14 cellular contexts compared by ENCODE assay signal in the genomic region with DNA sequence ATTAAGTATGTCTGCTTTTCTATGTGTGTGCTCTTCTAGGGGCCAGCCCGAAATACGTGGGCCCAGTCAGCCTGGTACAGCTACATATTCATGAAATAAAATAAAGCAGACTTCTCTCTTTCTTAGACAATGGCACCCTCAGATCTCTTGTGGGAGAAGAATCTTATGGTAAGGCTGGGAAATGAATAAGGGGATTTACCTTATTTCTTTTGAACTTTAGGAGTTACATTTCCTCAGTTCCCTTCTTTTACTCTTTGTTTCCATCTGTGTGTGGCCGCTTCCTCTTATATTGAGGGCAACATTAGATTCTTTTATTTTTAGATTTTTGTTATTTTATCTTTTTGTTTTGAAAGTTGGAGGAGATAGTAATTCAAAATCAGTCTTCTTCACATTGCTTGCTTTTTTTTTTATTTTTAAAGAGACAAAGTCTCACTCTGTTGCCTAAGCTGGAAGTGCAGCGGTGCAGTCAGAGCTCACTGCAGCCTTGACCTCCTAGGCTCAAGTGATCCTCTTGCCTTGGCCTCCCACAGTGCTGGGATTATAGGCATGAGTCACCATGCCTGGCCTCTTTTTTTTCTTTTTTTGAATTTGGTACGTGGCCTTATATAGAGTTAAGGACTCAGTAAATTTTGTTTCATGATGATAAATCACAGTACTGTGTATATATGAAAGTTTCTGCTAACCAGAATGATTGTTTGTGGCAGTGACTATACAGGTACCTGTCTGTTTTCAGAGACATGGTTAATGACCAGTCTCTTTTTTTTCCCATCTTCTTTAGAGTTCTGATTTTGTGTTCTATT. TPM values are rescaled to one million over a fixed set of nuclear protein-coding genes. Genes with fewer than 3 reads are reported as not detected.
A peak's percentile ranks its signal among the peaks of the same experiment; 100 is the strongest.
DNase-seq lines count a peak whose midpoint lies in the region; ATAC-seq and TF ChIP-seq lines count a peak whose summit lies in the region.
"Had no signal": no experiment of that assay in that cellular context is flagged by ENCODE, and none has a peak within 500 bp of the region (broad histone marks: within the 10 kb centered on the region; RNA-seq: fewer than 3 reads in every experiment).

No MANE protein-coding gene starts in this region.

- no peak for TF ChIP-seq CTCF in choroid plexus epithelial cell (conservative IDR thresholded peaks at IDR 0.05; ENCODE audit: low read depth, low read length)
- no peak for TF ChIP-seq CTCF in upper lobe of left lung (IDR thresholded peaks at IDR 0.05)

- intact Hi-C loops in posterior cingulate gyrus (cut with DNase I) = no loop called here

- H3K9me3 ChIP-seq in skeletal muscle satellite cell (replicated peaks; ENCODE audit: low read length) (no peaks in the 10 kb centered on the region), upper lobe of left lung (no peaks in the 10 kb centered on the region)
- H3K9me3 ChIP-seq: HAP-1, prostate gland had no signal

- DNase-seq in activated CD4-positive, CD25-positive, alpha-beta regulatory T cell treated with anti-CD3 and anti-CD28 coated beads, Interleukin-2, amount 50 U/mL, for 72 hours = no peak
- DNase-seq in NCI-H226 = peak; percentile 39
- peak; percentile 57 for DNase-seq in choroid plexus epithelial cell (ENCODE audit: low read depth)
- no peak for DNase-seq in upper lobe of left lung
- no peak for DNase-seq in SHP77 treated with DMSO at 0.1 percent for 48 hours (lab: John Stamatoyannopoulos, UW)
- DNase-seq in posterior cingulate gyrus = no peak
- DNase-seq: NCI-H1105, NCI-H82, T-helper 9 cell had no signal

- no peak overlapping the region for H3K27ac ChIP-seq in upper lobe of left lung
- H3K27ac ChIP-seq: foreskin keratinocyte, prostate gland had no signal

- H3K4me3 ChIP-seq in choroid plexus epithelial cell (ENCODE audit: low read depth, low read length) (no peak overlapping the region), skeletal muscle satellite cell (ENCODE audit: low read length) (no peak overlapping the region), upper lobe of left lung (no peak overlapping the region)
- H3K4me3 ChIP-seq: HAP-1, prostate gland had no signal

- TF ChIP-seq EP300 in upper lobe of left lung (IDR thresholded peaks at IDR 0.05) = no peak

- H3K9ac ChIP-seq in skeletal muscle satellite cell (ENCODE audit: low read depth, low read length) = peak overlapping the region; percentile 11

- H3K27me3 ChIP-seq in skeletal muscle satellite cell (ENCODE audit: control insufficient read depth, insufficient read depth, low read length) (no peaks in the 10 kb centered on the region), upper lobe of left lung (no peaks in the 10 kb centered on the region)
- H3K27me3 ChIP-seq: foreskin keratinocyte had no signal

- WGBS in upper lobe of left lung, 2 donors = 79% methylated on average over 5 of the region's 5 CpGs

- H3K4me2 ChIP-seq in skeletal muscle satellite cell (ENCODE audit: low read length) = peak overlapping the region; percentile 40

- ATAC-seq in activated CD4-positive, CD25-positive, alpha-beta regulatory T cell treated with anti-CD3 and anti-CD28 coated beads, Interleukin-2, amount 50 U/mL, for 24 hours = peak; percentile 36 to 60
- no peak for ATAC-seq in upper lobe of left lung (ENCODE audit: low FRiP score in 2 of 2)

- H3K36me3 ChIP-seq in skeletal muscle satellite cell (ENCODE audit: insufficient read depth, low read length) (peaks cover 31% of the 10 kb centered on the region), upper lobe of left lung (no peaks in the 10 kb centered on the region)
- H3K36me3 ChIP-seq: HAP-1, prostate gland had no signal

- peaks cover 60% of the 10 kb centered on the region for H3K4me1 ChIP-seq in skeletal muscle satellite cell (ENCODE audit: control insufficient read depth, insufficient read depth, low read length)
- H3K4me1 ChIP-seq in upper lobe of left lung = peaks cover 14 to 33% (median 19%) of the 10 kb centered on the region in 4 donors
- H3K4me1 ChIP-seq: prostate gland had no signal

- TF ChIP-seq POLR2A in upper lobe of left lung (IDR thresholded peaks at IDR 0.05) = no peak

RNA-seq across cellular contexts. Expression of gene LAMC1, which starts 9.1 kb away (rescaled TPM):
- total RNA-seq in skeletal muscle satellite cell (2012; rRNA removed) = 721 and 783 TPM in 2 replicates
- 100 to 1,000 TPM in 5 of 6 donors, 10 to 100 TPM in 1; 92.0 to 232 (median 134) TPM for total RNA-seq in upper lobe of left lung

Comparison
In these comparisons a context has a peak if more than half of its experiments do, and no peak if none do; other contexts are left out.
1. ATAC-seq: peak in activated CD4-positive, CD25-positive, alpha-beta regulatory T cell treated with anti-CD3 and anti-CD28 coated beads, Interleukin-2, amount 50 U/mL, for 24 hours (2 of 2); none in upper lobe of left lung (0 of 2).
2. DNase-seq: peak in NCI-H226 (single experiment) and choroid plexus epithelial cell (single experiment); none in activated CD4-positive, CD25-positive, alpha-beta regulatory T cell treated with anti-CD3 and anti-CD28 coated beads, Interleukin-2, amount 50 U/mL, for 72 hours (single experiment), upper lobe of left lung (0 of 2), SHP77 treated with DMSO at 0.1 percent for 48 hours (single experiment) and posterior cingulate gyrus (0 of 10).